1 cellular context compared by ENCODE assay signal in genomic region chr20:62363920-62364851, GRCh38.
TF ChIP-seq lines count a peak whose summit lies in the region.

No MANE protein-coding gene starts in this region.

TF ChIP-seq in HepG2, 621 proteins besides CTCF, POLR2A, EP300 and RAD21 (continued from another document and continues in another):
- TF ChIP-seq ZNF318 (CRISPR knock-in tag; IDR thresholded peaks at IDR 0.05): no peak
- no peak for TF ChIP-seq TBP (CRISPR knock-in tag; IDR thresholded peaks at IDR 0.05)
- TF ChIP-seq, protein P1, sequence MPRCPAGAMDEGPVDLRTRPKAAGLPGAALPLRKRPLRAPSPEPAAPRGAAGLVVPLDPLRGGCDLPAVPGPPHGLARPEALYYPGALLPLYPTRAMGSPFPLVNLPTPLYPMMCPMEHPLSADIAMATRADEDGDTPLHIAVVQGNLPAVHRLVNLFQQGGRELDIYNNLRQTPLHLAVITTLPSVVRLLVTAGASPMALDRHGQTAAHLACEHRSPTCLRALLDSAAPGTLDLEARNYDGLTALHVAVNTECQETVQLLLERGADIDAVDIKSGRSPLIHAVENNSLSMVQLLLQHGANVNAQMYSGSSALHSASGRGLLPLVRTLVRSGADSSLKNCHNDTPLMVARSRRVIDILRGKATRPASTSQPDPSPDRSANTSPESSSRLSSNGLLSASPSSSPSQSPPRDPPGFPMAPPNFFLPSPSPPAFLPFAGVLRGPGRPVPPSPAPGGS (CRISPR knock-in tag; IDR thresholded peaks at IDR 0.05): peak; percentile 32; the same call in 1 of the 2 replicates
- no peak for TF ChIP-seq ZNF512B (CRISPR knock-in tag; IDR thresholded peaks at IDR 0.05; ENCODE audit: borderline replicate concordance)
- TF ChIP-seq SPEN (CRISPR knock-in tag; IDR thresholded peaks at IDR 0.05; ENCODE audit: low read depth): no peak; the same call in 1 of the 2 replicates
- TF ChIP-seq IKZF1 (IDR thresholded peaks at IDR 0.05): no peak
- TF ChIP-seq ZNF224 (CRISPR knock-in tag; IDR thresholded peaks at IDR 0.05): no peak
- TF ChIP-seq TFDP1 (CRISPR knock-in tag; IDR thresholded peaks at IDR 0.05; ENCODE audit: borderline replicate concordance): no peak
- TF ChIP-seq KAT7 (CRISPR knock-in tag; IDR thresholded peaks at IDR 0.05; ENCODE audit: borderline replicate concordance): no peak
- no peak for TF ChIP-seq SOX5 (CRISPR knock-in tag; IDR thresholded peaks at IDR 0.05; ENCODE audit: borderline replicate concordance)
- TF ChIP-seq TEAD3 (CRISPR knock-in tag; optimal IDR thresholded peaks at IDR 0.05; ENCODE audit: borderline replicate concordance): no peak
- TF ChIP-seq ATF7 (IDR thresholded peaks at IDR 0.05): no peak
- no peak for TF ChIP-seq ATF7 (CRISPR knock-in tag; IDR thresholded peaks at IDR 0.05)
- peak; percentile 21 for TF ChIP-seq HNRNPLL (IDR thresholded peaks at IDR 0.05; ENCODE audit: low read depth, low read length, poor library complexity, severe bottlenecking)
- TF ChIP-seq ZFP37 (CRISPR knock-in tag; IDR thresholded peaks at IDR 0.05; ENCODE audit: borderline replicate concordance): no peak
- no peak for TF ChIP-seq REL (CRISPR knock-in tag; conservative IDR thresholded peaks at IDR 0.05)
- TF ChIP-seq ZNF431 (CRISPR knock-in tag; IDR thresholded peaks at IDR 0.05; ENCODE audit: borderline replicate concordance, low read depth): no peak
- no peak for TF ChIP-seq ZSCAN31 (CRISPR knock-in tag; IDR thresholded peaks at IDR 0.05; ENCODE audit: low read depth)
- no peak for TF ChIP-seq ZNF383 (CRISPR knock-in tag; IDR thresholded peaks at IDR 0.05; ENCODE audit: borderline replicate concordance)
- no peak for TF ChIP-seq NAIF1 (CRISPR knock-in tag; IDR thresholded peaks at IDR 0.05; ENCODE audit: borderline replicate concordance)
- TF ChIP-seq RNF219 (CRISPR knock-in tag; IDR thresholded peaks at IDR 0.05): no peak
- TF ChIP-seq CAMTA2 (CRISPR knock-in tag; IDR thresholded peaks at IDR 0.05; ENCODE audit: borderline replicate concordance): no peak
- TF ChIP-seq, protein P2, sequence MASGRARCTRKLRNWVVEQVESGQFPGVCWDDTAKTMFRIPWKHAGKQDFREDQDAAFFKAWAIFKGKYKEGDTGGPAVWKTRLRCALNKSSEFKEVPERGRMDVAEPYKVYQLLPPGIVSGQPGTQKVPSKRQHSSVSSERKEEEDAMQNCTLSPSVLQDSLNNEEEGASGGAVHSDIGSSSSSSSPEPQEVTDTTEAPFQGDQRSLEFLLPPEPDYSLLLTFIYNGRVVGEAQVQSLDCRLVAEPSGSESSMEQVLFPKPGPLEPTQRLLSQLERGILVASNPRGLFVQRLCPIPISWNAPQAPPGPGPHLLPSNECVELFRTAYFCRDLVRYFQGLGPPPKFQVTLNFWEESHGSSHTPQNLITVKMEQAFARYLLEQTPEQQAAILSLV (CRISPR knock-in tag; IDR thresholded peaks at IDR 0.05; ENCODE audit: borderline replicate concordance): no peak
- no peak for TF ChIP-seq SIX1 (CRISPR knock-in tag; IDR thresholded peaks at IDR 0.05; ENCODE audit: borderline replicate concordance)
- no peak for TF ChIP-seq CSRNP2 (CRISPR knock-in tag; conservative IDR thresholded peaks at IDR 0.05; ENCODE audit: low read depth)
- no peak for TF ChIP-seq ZNF615 (CRISPR knock-in tag; IDR thresholded peaks at IDR 0.05; ENCODE audit: borderline replicate concordance)
- no peak for TF ChIP-seq CBX5 (CRISPR knock-in tag; IDR thresholded peaks at IDR 0.05; ENCODE audit: borderline replicate concordance)
- TF ChIP-seq, protein P3, sequence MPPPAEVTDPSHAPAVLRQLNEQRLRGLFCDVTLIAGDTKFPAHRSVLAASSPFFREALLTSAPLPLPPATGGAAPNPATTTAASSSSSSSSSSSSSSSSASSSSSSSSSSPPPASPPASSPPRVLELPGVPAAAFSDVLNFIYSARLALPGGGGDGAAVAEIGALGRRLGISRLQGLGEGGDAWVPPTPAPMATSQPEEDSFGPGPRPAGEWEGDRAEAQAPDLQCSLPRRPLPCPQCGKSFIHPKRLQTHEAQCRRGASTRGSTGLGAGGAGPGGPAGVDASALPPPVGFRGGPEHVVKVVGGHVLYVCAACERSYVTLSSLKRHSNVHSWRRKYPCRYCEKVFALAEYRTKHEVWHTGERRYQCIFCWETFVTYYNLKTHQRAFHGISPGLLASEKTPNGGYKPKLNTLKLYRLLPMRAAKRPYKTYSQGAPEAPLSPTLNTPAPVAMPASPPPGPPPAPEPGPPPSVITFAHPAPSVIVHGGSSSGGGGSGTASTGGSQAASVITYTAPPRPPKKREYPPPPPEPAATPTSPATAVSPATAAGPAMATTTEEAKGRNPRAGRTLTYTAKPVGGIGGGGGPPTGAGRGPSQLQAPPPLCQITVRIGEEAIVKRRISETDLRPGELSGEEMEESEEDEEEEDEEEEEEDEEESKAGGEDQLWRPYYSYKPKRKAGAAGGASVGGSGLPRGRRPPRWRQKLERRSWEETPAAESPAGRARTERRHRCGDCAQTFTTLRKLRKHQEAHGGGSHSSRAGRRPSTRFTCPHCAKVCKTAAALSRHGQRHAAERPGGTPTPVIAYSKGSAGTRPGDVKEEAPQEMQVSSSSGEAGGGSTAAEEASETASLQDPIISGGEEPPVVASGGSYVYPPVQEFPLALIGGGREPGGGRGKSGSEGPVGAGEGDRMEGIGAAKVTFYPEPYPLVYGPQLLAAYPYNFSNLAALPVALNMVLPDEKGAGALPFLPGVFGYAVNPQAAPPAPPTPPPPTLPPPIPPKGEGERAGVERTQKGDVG (CRISPR knock-in tag; IDR thresholded peaks at IDR 0.05; ENCODE audit: borderline replicate concordance): no peak; the same call in 1 of the 2 replicates
- TF ChIP-seq, protein P4, sequence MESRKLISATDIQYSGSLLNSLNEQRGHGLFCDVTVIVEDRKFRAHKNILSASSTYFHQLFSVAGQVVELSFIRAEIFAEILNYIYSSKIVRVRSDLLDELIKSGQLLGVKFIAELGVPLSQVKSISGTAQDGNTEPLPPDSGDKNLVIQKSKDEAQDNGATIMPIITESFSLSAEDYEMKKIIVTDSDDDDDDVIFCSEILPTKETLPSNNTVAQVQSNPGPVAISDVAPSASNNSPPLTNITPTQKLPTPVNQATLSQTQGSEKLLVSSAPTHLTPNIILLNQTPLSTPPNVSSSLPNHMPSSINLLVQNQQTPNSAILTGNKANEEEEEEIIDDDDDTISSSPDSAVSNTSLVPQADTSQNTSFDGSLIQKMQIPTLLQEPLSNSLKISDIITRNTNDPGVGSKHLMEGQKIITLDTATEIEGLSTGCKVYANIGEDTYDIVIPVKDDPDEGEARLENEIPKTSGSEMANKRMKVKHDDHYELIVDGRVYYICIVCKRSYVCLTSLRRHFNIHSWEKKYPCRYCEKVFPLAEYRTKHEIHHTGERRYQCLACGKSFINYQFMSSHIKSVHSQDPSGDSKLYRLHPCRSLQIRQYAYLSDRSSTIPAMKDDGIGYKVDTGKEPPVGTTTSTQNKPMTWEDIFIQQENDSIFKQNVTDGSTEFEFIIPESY (CRISPR knock-in tag; IDR thresholded peaks at IDR 0.05): peak; percentile 45; the same call in 1 of the 2 replicates
